11 cellular contexts compared by ENCODE assay signal in the genomic region with DNA sequence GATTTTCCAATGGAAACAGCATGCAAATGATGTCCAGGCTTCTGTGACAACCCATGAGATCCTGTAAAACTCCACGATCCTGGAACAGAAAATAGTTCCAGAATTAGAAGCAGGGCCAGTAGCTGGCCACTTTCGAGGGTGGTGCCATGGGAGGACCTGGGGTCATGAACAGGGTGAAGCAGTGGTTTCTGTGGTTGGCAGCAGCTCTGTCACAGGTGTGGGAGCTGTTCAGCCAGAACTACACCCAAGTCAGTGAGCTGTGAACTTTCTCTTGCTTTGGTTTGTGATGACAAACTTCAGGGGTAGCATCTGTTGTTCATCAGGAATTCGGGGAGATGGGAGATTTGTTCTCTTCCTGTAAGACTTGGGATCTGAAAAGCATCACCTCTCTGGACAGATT.
DNase-seq lines count a peak whose midpoint lies in the region; ATAC-seq and TF ChIP-seq lines count a peak whose summit lies in the region.
"Had no signal": no experiment of that assay in that cellular context is flagged by ENCODE, and none has a peak within 500 bp of the region (broad histone marks: within the 10 kb centered on the region; RNA-seq: fewer than 3 reads in every experiment).

No MANE protein-coding gene starts in this region.

- no TSS peak for BruUV-seq in Calu3 (replicated peaks; lab: Mats Ljungman, UMichigan)

- H3K27me3 Mint-ChIP-seq in Calu3 (ENCODE audit: unreplicated experiment) = no peaks in the 10 kb centered on the region

- peak; percentile 77 for DNase-seq in kidney tubule cell (ENCODE audit: low spot score)
- DNase-seq in Calu3 = no peak
- DNase-seq in EL = no peak
- DNase-seq in colonic mucosa = no peak
- DNase-seq in mucosa of descending colon = no peak
- DNase-seq: activated CD4-positive, alpha-beta T cell treated with anti-CD3 and anti-CD28 coated beads, Interleukin-2, amount 50 U/mL, for 1 hour; DMS79 had no signal

- H3K27me3 ChIP-seq in colonic mucosa = no peaks in the 10 kb centered on the region

- no peaks in the 10 kb centered on the region for H3K4me1 Mint-ChIP-seq in Calu3 (ENCODE audit: low read depth, unreplicated experiment)

- TF ChIP-seq CTCF in Calu3 (IDR thresholded peaks at IDR 0.05; ENCODE audit: unreplicated experiment) (no peak), colonic mucosa (IDR thresholded peaks at IDR 0.05) (no peak), mucosa of descending colon (IDR thresholded peaks at IDR 0.05) (no peak)

- no peaks in the 10 kb centered on the region for H3K36me3 ChIP-seq in colonic mucosa
- H3K36me3 ChIP-seq in mucosa of descending colon (ENCODE audit: low read depth) = no peaks in the 10 kb centered on the region

- no peaks in the 10 kb centered on the region for H3K9me3 Mint-ChIP-seq in Calu3 (ENCODE audit: low read depth, unreplicated experiment)

- H3K27ac Mint-ChIP-seq in Calu3 (ENCODE audit: unreplicated experiment) = no peak overlapping the region

- H3K9ac ChIP-seq in colonic mucosa (ENCODE audit: low read depth in 2 of 2, low read length in 2 of 2) = no peak overlapping the region

- H3K9me3 ChIP-seq in colonic mucosa (no peaks in the 10 kb centered on the region), mucosa of descending colon (no peaks in the 10 kb centered on the region)

- no peak overlapping the region for H3K4me3 Mint-ChIP-seq in Calu3 (ENCODE audit: low read depth, unreplicated experiment)

- CTCF ChIA-PET in Calu3 (lab: Charles Lee) = no interaction called here

- no peaks in the 10 kb centered on the region for H3K36me3 Mint-ChIP-seq in Calu3 (ENCODE audit: insufficient read depth, unreplicated experiment)

- ATAC-seq in GM18870 (IDR thresholded peaks at IDR 0.05; ENCODE audit: unreplicated experiment) (peak; percentile 92), GM21723 (IDR thresholded peaks at IDR 0.05; ENCODE audit: unreplicated experiment) (peak; percentile 97), HG03196 (IDR thresholded peaks at IDR 0.05; ENCODE audit: unreplicated experiment) (peak; percentile 96), mucosa of descending colon (no peak)

- H3K27ac ChIP-seq in colonic mucosa = no peak overlapping the region
- H3K27ac ChIP-seq: SK-N-MC had no signal

- H3K4me1 ChIP-seq in colonic mucosa = no peaks in the 10 kb centered on the region
- no peaks in the 10 kb centered on the region for H3K4me1 ChIP-seq in mucosa of descending colon (ENCODE audit: low read depth)

- intact Hi-C loops in Calu3 (cut with micrococcal nuclease; ENCODE audit: unreplicated experiment) = no loop called here
- intact Hi-C loops in colonic mucosa (cut with DNase I) = no loop called here
- intact Hi-C loops in mucosa of descending colon (cut with DNase I, micrococcal nuclease) = no loop called here

- H3K4me3 ChIP-seq in colonic mucosa (no peak overlapping the region), mucosa of descending colon (no peak overlapping the region)
- H3K4me3 ChIP-seq: SK-N-MC had no signal
